In the genomic region with DNA sequence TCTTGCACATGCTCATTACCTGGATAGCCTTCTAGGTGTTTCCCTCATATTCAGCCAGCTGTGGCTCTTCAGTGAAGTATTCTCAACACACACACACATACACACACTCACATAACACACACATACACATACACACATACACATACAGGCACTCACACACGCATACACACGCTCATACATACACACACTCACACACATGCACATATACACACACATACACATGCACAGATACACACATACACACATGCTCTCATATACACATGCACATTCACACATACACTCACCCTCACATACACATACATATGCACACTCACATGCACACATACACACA, we compare ENCODE assay signal across 1 cellular context.
TF ChIP-seq lines count a peak whose summit lies in the region.

No MANE protein-coding gene starts in this region.

TF ChIP-seq in endothelial cell of umbilical vein, 7 proteins besides CTCF, POLR2A, EP300 and RAD21:
- TF ChIP-seq JUN (IDR thresholded peaks at IDR 0.05; ENCODE audit: borderline replicate concordance, insufficient read depth, insufficient read length, low read depth) (no peak), MYC (IDR thresholded peaks at IDR 0.05; ENCODE audit: low read depth, low read length) (no peak), GATA2 (IDR thresholded peaks at IDR 0.05; ENCODE audit: insufficient read depth, insufficient read length, low read depth, low read length) (no peak), EZH2 (IDR thresholded peaks at IDR 0.05; ENCODE audit: borderline replicate concordance, low read depth, low read length, severe bottlenecking) (no peak), FOS (IDR thresholded peaks at IDR 0.05; ENCODE audit: borderline replicate concordance, insufficient read depth, low read length) (no peak), POLR2AphosphoS5 (IDR thresholded peaks at IDR 0.05; ENCODE audit: insufficient read depth, low read depth, low read length) (no peak), MAX (IDR thresholded peaks at IDR 0.05; ENCODE audit: insufficient read depth, insufficient read length) (peak; percentile 28)
